In the genomic region with DNA sequence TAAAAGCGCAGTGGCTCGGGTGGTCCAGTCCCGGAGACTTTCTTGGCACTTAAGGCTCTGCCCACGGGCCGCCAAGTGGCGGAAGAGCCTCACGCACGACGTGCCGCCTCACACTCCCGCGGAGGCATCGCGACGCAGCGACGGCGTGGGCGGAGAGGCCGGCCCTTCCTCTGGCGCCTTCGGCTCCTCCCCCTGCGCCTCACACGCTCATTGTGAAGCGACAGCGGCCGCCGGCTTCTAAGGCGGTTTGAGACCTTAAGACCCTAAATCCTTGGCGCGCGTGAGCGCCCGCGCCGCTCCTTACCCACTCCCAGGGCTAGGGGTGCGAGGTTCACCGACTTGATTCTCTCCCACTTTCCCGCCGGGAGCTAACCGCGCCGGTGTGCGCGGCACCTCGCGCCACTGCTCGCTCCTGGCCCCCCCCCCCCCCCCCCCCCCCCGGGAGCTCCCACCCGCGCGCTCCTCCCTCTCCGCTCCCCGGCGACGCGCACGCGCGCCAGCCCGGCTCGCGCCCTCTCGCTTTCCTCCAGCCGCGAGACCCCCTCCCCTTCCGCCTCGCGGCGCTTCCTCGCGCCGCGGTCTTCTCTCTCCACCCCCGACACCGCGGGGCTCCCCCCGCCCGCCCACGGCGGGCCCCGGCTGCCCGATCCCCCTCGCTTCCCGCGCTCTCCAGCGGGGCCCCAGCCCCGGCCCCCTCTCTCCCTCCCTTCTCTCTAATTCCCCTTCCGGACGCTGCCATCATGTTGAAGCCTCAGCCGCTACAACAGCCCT, we compare ENCODE assay signal across 8 cellular contexts. TPM values are rescaled to one million over a fixed set of nuclear protein-coding genes. Genes with fewer than 3 reads are reported as not detected.
DNase-seq lines count a peak whose midpoint lies in the region; ATAC-seq and TF ChIP-seq lines count a peak whose summit lies in the region.

A gene with protein sequence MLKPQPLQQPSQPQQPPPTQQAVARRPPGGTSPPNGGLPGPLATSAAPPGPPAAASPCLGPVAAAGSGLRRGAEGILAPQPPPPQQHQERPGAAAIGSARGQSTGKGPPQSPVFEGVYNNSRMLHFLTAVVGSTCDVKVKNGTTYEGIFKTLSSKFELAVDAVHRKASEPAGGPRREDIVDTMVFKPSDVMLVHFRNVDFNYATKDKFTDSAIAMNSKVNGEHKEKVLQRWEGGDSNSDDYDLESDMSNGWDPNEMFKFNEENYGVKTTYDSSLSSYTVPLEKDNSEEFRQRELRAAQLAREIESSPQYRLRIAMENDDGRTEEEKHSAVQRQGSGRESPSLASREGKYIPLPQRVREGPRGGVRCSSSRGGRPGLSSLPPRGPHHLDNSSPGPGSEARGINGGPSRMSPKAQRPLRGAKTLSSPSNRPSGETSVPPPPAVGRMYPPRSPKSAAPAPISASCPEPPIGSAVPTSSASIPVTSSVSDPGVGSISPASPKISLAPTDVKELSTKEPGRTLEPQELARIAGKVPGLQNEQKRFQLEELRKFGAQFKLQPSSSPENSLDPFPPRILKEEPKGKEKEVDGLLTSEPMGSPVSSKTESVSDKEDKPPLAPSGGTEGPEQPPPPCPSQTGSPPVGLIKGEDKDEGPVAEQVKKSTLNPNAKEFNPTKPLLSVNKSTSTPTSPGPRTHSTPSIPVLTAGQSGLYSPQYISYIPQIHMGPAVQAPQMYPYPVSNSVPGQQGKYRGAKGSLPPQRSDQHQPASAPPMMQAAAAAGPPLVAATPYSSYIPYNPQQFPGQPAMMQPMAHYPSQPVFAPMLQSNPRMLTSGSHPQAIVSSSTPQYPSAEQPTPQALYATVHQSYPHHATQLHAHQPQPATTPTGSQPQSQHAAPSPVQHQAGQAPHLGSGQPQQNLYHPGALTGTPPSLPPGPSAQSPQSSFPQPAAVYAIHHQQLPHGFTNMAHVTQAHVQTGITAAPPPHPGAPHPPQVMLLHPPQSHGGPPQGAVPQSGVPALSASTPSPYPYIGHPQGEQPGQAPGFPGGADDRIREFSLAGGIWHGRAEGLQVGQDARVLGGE (plus strand): TSS at position 480 of the 771 bp plus-strand sequence. CDS start 261 bp downstream, at position 741.

- H3K4me1 Mint-ChIP-seq in activated naive CD4-positive, alpha-beta T cell treated with anti-CD3 and anti-CD28 coated beads, Interleukin-2, amount 50 U/mL, for 24 hours = peaks cover 37% of the 10 kb centered on the region

- POLR2A ChIA-PET in HEK293T (lab: Yijun Ruan, JAX) = interaction anchor here (0.6 to 4.7 kb wide), 19 partner anchors 9 to 128 kb away, joined by 3 to 54 read pairs (median 5); partner anchors contain the start of genes NFATC2IP, SH2B1 and TUFM

- H3K27ac ChIP-seq in suprapubic skin = peak within 1 kb of the TSS; percentile 99

- DNase-seq in GDM1 (lab: John Stamatoyannopoulos, UW) (peak; percentile 94), HEK293T (ENCODE audit: extremely low spot score) (peak; percentile 87), NAMALWA (ENCODE audit: low spot score) (peak; percentile 95), glomerular endothelial cell (ENCODE audit: extremely low read depth, low read depth, low spot score) (no peak), occipital lobe (lab: John Stamatoyannopoulos, UW) (peak; percentile 86), suprapubic skin (ENCODE audit: low spot score in 2 of 2) (peak; percentile 95 to 96)

- no peaks in the 10 kb centered on the region for H3K27me3 Mint-ChIP-seq in activated naive CD4-positive, alpha-beta T cell treated with anti-CD3 and anti-CD28 coated beads, Interleukin-2, amount 50 U/mL, for 24 hours

- CTCF ChIA-PET in HEK293T (lab: Yijun Ruan, JAX) = no interaction called here

- peaks cover 22% of the 10 kb centered on the region for H3K36me3 ChIP-seq in suprapubic skin

- H3K36me3 Mint-ChIP-seq in activated naive CD4-positive, alpha-beta T cell treated with anti-CD3 and anti-CD28 coated beads, Interleukin-2, amount 50 U/mL, for 24 hours = peaks cover 18% of the 10 kb centered on the region

- H3K9me3 ChIP-seq in suprapubic skin = no peaks in the 10 kb centered on the region

- TF ChIP-seq CTCF in suprapubic skin (IDR thresholded peaks at IDR 0.05) = no peak

- H3K4me3 Mint-ChIP-seq in activated naive CD4-positive, alpha-beta T cell treated with anti-CD3 and anti-CD28 coated beads, Interleukin-2, amount 50 U/mL, for 24 hours = peak within 1 kb of the TSS; percentile 95

- 0% methylated on average over 13 of the region's 91 CpGs for WGBS in suprapubic skin

- TF ChIP-seq EP300 in suprapubic skin (IDR thresholded peaks at IDR 0.05) = no peak

- H3K4me3 ChIP-seq in suprapubic skin = peak within 1 kb of the TSS; percentile 76

- H3K4me1 ChIP-seq in suprapubic skin = peaks cover 23% of the 10 kb centered on the region

- peak in 1 of 2 donors; percentile 77 for TF ChIP-seq POLR2A in suprapubic skin (IDR thresholded peaks at IDR 0.05)

- H3K27ac Mint-ChIP-seq in activated naive CD4-positive, alpha-beta T cell treated with anti-CD3 and anti-CD28 coated beads, Interleukin-2, amount 50 U/mL, for 24 hours = peak within 1 kb of the TSS; percentile 100

- H3K9me3 Mint-ChIP-seq in activated naive CD4-positive, alpha-beta T cell treated with anti-CD3 and anti-CD28 coated beads, Interleukin-2, amount 50 U/mL, for 24 hours = no peaks in the 10 kb centered on the region

- no peaks in the 10 kb centered on the region for H3K27me3 ChIP-seq in suprapubic skin

- peak; percentile 61 for ATAC-seq in SK-N-SH treated with all-trans-retinoic acid at 6 μM for 48 hours

TF ChIP-seq in HEK293T, 16 proteins besides CTCF, POLR2A, EP300 and RAD21:
- TF ChIP-seq ELF4 (IDR thresholded peaks at IDR 0.05) (0 out of 2 replicates have a peak, but pooled peaks have one; percentile 6), L3MBTL2 (conservative IDR thresholded peaks at IDR 0.05) (peak; percentile 69), ZNF384 (IDR thresholded peaks at IDR 0.05) (no peak), PKNOX1 (IDR thresholded peaks at IDR 0.05) (peak; percentile 42; the same call in 1 of the 2 replicates), HDGF (IDR thresholded peaks at IDR 0.05; ENCODE audit: borderline replicate concordance) (no peak), SUZ12 (IDR thresholded peaks at IDR 0.05) (no peak), TARDBP (IDR thresholded peaks at IDR 0.05) (peak; percentile 92; the same call in 1 of the 2 replicates), FOXM1 (IDR thresholded peaks at IDR 0.05; ENCODE audit: borderline replicate concordance) (0 out of 2 replicates have a peak, but pooled peaks have one; percentile 8), CTBP1 (IDR thresholded peaks at IDR 0.05; ENCODE audit: borderline replicate concordance) (no peak; the same call in 1 of the 2 replicates), FOXA1 (IDR thresholded peaks at IDR 0.05) (no peak), BHLHE40 (IDR thresholded peaks at IDR 0.05; ENCODE audit: borderline replicate concordance) (no peak), LEF1 (IDR thresholded peaks at IDR 0.05; ENCODE audit: borderline replicate concordance) (no peak), SP1 (IDR thresholded peaks at IDR 0.05) (no peak), FOXK2 (IDR thresholded peaks at IDR 0.05) (no peak), ARNT (IDR thresholded peaks at IDR 0.05) (peak; percentile 43), NFRKB (IDR thresholded peaks at IDR 0.05) (no peak)

TF ChIP-seq in SK-N-SH treated with all-trans-retinoic acid at 6 μM for 48 hours, 23 proteins besides CTCF, POLR2A, EP300 and RAD21 (continues in another document):
- TF ChIP-seq ZNF565 (CRISPR knock-in tag; conservative IDR thresholded peaks at IDR 0.05; ENCODE audit: low read depth) (no peak), BACH2 (CRISPR knock-in tag; IDR thresholded peaks at IDR 0.05; ENCODE audit: borderline replicate concordance) (no peak), ESRRG (CRISPR knock-in tag; IDR thresholded peaks at IDR 0.05) (no peak), OSR1 (CRISPR knock-in tag; IDR thresholded peaks at IDR 0.05) (no peak), SNAI2 (CRISPR knock-in tag; IDR thresholded peaks at IDR 0.05) (no peak), PPARA (CRISPR knock-in tag; IDR thresholded peaks at IDR 0.05; ENCODE audit: borderline replicate concordance) (no peak), ZC3H10 (CRISPR knock-in tag; IDR thresholded peaks at IDR 0.05) (no peak), ZFP3 (CRISPR knock-in tag; IDR thresholded peaks at IDR 0.05) (no peak), ISL1 (CRISPR knock-in tag; IDR thresholded peaks at IDR 0.05) (no peak), ZFP30 (CRISPR knock-in tag; IDR thresholded peaks at IDR 0.05) (no peak), ZNF8 (CRISPR knock-in tag; IDR thresholded peaks at IDR 0.05) (peak; percentile 12; the same call in 1 of the 2 replicates), POU6F1 (CRISPR knock-in tag; IDR thresholded peaks at IDR 0.05; ENCODE audit: borderline replicate concordance, low read depth) (0 out of 2 replicates have a peak, but pooled peaks have one; percentile 17), GLIS3 (CRISPR knock-in tag; IDR thresholded peaks at IDR 0.05) (no peak), TCF4 (CRISPR knock-in tag; IDR thresholded peaks at IDR 0.05; ENCODE audit: borderline replicate concordance) (no peak), CSDC2 (CRISPR knock-in tag; IDR thresholded peaks at IDR 0.05) (peak; percentile 54; the same call in 1 of the 2 replicates)
- TF ChIP-seq, protein P1, sequence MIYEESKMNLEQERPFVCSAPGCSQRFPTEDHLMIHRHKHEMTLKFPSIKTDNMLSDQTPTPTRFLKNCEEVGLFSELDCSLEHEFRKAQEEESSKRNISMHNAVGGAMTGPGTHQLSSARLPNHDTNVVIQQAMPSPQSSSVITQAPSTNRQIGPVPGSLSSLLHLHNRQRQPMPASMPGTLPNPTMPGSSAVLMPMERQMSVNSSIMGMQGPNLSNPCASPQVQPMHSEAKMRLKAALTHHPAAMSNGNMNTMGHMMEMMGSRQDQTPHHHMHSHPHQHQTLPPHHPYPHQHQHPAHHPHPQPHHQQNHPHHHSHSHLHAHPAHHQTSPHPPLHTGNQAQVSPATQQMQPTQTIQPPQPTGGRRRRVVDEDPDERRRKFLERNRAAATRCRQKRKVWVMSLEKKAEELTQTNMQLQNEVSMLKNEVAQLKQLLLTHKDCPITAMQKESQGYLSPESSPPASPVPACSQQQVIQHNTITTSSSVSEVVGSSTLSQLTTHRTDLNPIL (CRISPR knock-in tag; IDR thresholded peaks at IDR 0.05; ENCODE audit: low read depth) = no peak

RNA-seq across cellular contexts. Expression of the gene that starts here (rescaled TPM):
- 139 and 166 TPM in 2 replicates for total RNA-seq in glomerular endothelial cell
- 19.2 TPM for total RNA-seq in occipital lobe
- total RNA-seq in suprapubic skin = 100 to 1,000 TPM in 3 of 4 donors, 10 to 100 TPM in 1; 88.5 to 236 (median 148) TPM
